9 cellular contexts compared by ENCODE assay signal in genomic region chr7:25952277-25953057, GRCh38.
DNase-seq lines count a peak whose midpoint lies in the region; ATAC-seq and TF ChIP-seq lines count a peak whose summit lies in the region.
"Had no signal": no experiment of that assay in that cellular context is flagged by ENCODE, and none has a peak within 500 bp of the region (broad histone marks: within the 10 kb centered on the region; RNA-seq: fewer than 3 reads in every experiment).

No MANE protein-coding gene starts in this region.

- H3K9me3 ChIP-seq in MM.1S (replicated peaks; ENCODE audit: insufficient read depth, low read length) (no peaks in the 10 kb centered on the region), uterus (no peaks in the 10 kb centered on the region)
- H3K9me3 ChIP-seq in naive thymus-derived CD4-positive, alpha-beta T cell (ENCODE audit: control insufficient read depth in 2 of 3, low read length in 3 of 3), result no peaks in the 10 kb centered on the region

- intact Hi-C loops in naive thymus-derived CD4-positive, alpha-beta T cell (cut with micrococcal nuclease), result loop anchor here (5.0 to 10.0 kb wide), 7 partner anchors 60 to 1710 kb away; partner anchors contain the start of genes CYCS (in 1 of the 2) and HIBADH (in 1 of the 2)
- intact Hi-C loops in uterus (cut with DNase I; ENCODE audit: low total_unique reads), result no loop called here

- no peak overlapping the region for H3K27ac Mint-ChIP-seq in activated T-helper 17 cell treated with anti-CD3 and anti-CD28 coated beads, Interleukin-2, amount 50 U/mL, for 72 hours
- H3K27ac Mint-ChIP-seq in naive thymus-derived CD4-positive, alpha-beta T cell, result peak overlapping the region in 4 of 9 donors; percentile 17 to 77 (median 20)

- H3K36me3 Mint-ChIP-seq in activated T-helper 17 cell treated with anti-CD3 and anti-CD28 coated beads, Interleukin-2, amount 50 U/mL, for 72 hours (ENCODE audit: low read depth), result no peaks in the 10 kb centered on the region
- peaks cover 0 to 10% (median 0%) of the 10 kb centered on the region in 5 donors for H3K36me3 Mint-ChIP-seq in naive thymus-derived CD4-positive, alpha-beta T cell

- H3K27me3 ChIP-seq in MM.1S (replicated peaks; ENCODE audit: insufficient read depth, low read length) (no peaks in the 10 kb centered on the region), uterus (no peaks in the 10 kb centered on the region)
- H3K27me3 ChIP-seq in naive thymus-derived CD4-positive, alpha-beta T cell (ENCODE audit: control insufficient read depth in 2 of 2, insufficient read depth in 2 of 2, low read length in 2 of 2), result no peaks in the 10 kb centered on the region

- H3F3A ChIP-seq in MM.1S (ENCODE audit: insufficient read depth, low read length), result peaks cover 34% of the 10 kb centered on the region

- no peak for TF ChIP-seq POLR2A in uterus (IDR thresholded peaks at IDR 0.05)

- H3K4me2 ChIP-seq in MM.1S (ENCODE audit: low read depth, low read length), result peak overlapping the region; percentile 96; the same call in 1 of the 2 replicates

- H2AFZ ChIP-seq in MM.1S (ENCODE audit: low read length), result no peak overlapping the region

- H3K9me3 Mint-ChIP-seq in activated T-helper 17 cell treated with anti-CD3 and anti-CD28 coated beads, Interleukin-2, amount 50 U/mL, for 72 hours, result no peaks in the 10 kb centered on the region
- H3K9me3 Mint-ChIP-seq in naive thymus-derived CD4-positive, alpha-beta T cell, result peaks cover 0 to 4% (median 0%) of the 10 kb centered on the region in 11 donors

- H3K4me1 Mint-ChIP-seq in activated T-helper 17 cell treated with anti-CD3 and anti-CD28 coated beads, Interleukin-2, amount 50 U/mL, for 72 hours, result peaks cover 5% of the 10 kb centered on the region
- peaks cover 16 to 31% (median 20%) of the 10 kb centered on the region in 7 donors for H3K4me1 Mint-ChIP-seq in naive thymus-derived CD4-positive, alpha-beta T cell

- H3K4me1 ChIP-seq in MM.1S (ENCODE audit: low read length) (peaks cover 47% of the 10 kb centered on the region), uterus (peaks cover 0 to 8% of the 10 kb centered on the region in 2 donors)
- peaks cover 7 to 14% of the 10 kb centered on the region in 2 donors for H3K4me1 ChIP-seq in naive thymus-derived CD4-positive, alpha-beta T cell (ENCODE audit: control insufficient read depth in 2 of 2, insufficient read depth in 2 of 2, low read length in 2 of 2)

- DNase-seq in COR-L47 (lab: John Stamatoyannopoulos, UW) (peak; percentile 68), MM.1S (no peak), SW480 (ENCODE audit: low spot score) (no peak), HCEC 1CT (no peak), SW 1271 (lab: John Stamatoyannopoulos, UW) (no peak), uterus (no peak)
- no peak for DNase-seq in naive thymus-derived CD4-positive, alpha-beta T cell
- DNase-seq: NCI-H1694 had no signal

- no peak overlapping the region; the same call in 1 of the 2 replicates for H3K4me3 ChIP-seq in MM.1S (ENCODE audit: low read length)
- H3K4me3 ChIP-seq in naive thymus-derived CD4-positive, alpha-beta T cell (ENCODE audit: low read length), result no peak overlapping the region
- no peak overlapping the region for H3K4me3 ChIP-seq in uterus

- H3K4me3 Mint-ChIP-seq in activated T-helper 17 cell treated with anti-CD3 and anti-CD28 coated beads, Interleukin-2, amount 50 U/mL, for 72 hours, result peak overlapping the region; percentile 76
- H3K4me3 Mint-ChIP-seq in naive thymus-derived CD4-positive, alpha-beta T cell, result peak overlapping the region; percentile 44 to 94 (median 65)

- H3K27me3 Mint-ChIP-seq in activated T-helper 17 cell treated with anti-CD3 and anti-CD28 coated beads, Interleukin-2, amount 50 U/mL, for 72 hours, result no peaks in the 10 kb centered on the region
- peaks cover 0 to 28% (median 5%) of the 10 kb centered on the region in 5 donors for H3K27me3 Mint-ChIP-seq in naive thymus-derived CD4-positive, alpha-beta T cell

- TF ChIP-seq CTCF in MM.1S (IDR thresholded peaks at IDR 0.05; ENCODE audit: low read length) (no peak), uterus (IDR thresholded peaks at IDR 0.05) (no peak)

- POLR2A ChIA-PET in naive thymus-derived CD4-positive, alpha-beta T cell (lab: Charles Lee), result no interaction called here

- H3K79me2 ChIP-seq in MM.1S (ENCODE audit: low read length), result peaks cover 24% of the 10 kb centered on the region

- no peak for ATAC-seq in activated T-helper 17 cell treated with anti-CD3 and anti-CD28 coated beads, Interleukin-2, amount 50 U/mL, for 72 hours (replicated peaks)
- ATAC-seq in naive thymus-derived CD4-positive, alpha-beta T cell, result no peak

- no peaks in the 10 kb centered on the region for H3K36me3 ChIP-seq in MM.1S (replicated peaks; ENCODE audit: insufficient read depth, low read length)
- no peaks in the 10 kb centered on the region for H3K36me3 ChIP-seq in naive thymus-derived CD4-positive, alpha-beta T cell (ENCODE audit: control insufficient read depth in 2 of 3, insufficient read depth in 3 of 3, low read length in 3 of 3)
- no peaks in the 10 kb centered on the region for H3K36me3 ChIP-seq in uterus

- peak overlapping the region; percentile 97 for H3K9ac ChIP-seq in MM.1S (ENCODE audit: low read length)

- CTCF ChIA-PET in naive thymus-derived CD4-positive, alpha-beta T cell (lab: Charles Lee), result no interaction called here

- H4K20me1 ChIP-seq in MM.1S (ENCODE audit: insufficient read depth, low read length), result no peaks in the 10 kb centered on the region

- H3K27ac ChIP-seq in MM.1S (ENCODE audit: low read length) (peak overlapping the region; percentile 88; the same call in 1 of the 2 replicates), uterus (no peak overlapping the region)
- H3K27ac ChIP-seq in naive thymus-derived CD4-positive, alpha-beta T cell (ENCODE audit: low read depth, low read length), result no peak overlapping the region

- H3K9me2 ChIP-seq in MM.1S (replicated peaks; ENCODE audit: insufficient read depth, low read length), result no peaks in the 10 kb centered on the region
